ENCODE assay signal across 8 cellular contexts in the genomic region with DNA sequence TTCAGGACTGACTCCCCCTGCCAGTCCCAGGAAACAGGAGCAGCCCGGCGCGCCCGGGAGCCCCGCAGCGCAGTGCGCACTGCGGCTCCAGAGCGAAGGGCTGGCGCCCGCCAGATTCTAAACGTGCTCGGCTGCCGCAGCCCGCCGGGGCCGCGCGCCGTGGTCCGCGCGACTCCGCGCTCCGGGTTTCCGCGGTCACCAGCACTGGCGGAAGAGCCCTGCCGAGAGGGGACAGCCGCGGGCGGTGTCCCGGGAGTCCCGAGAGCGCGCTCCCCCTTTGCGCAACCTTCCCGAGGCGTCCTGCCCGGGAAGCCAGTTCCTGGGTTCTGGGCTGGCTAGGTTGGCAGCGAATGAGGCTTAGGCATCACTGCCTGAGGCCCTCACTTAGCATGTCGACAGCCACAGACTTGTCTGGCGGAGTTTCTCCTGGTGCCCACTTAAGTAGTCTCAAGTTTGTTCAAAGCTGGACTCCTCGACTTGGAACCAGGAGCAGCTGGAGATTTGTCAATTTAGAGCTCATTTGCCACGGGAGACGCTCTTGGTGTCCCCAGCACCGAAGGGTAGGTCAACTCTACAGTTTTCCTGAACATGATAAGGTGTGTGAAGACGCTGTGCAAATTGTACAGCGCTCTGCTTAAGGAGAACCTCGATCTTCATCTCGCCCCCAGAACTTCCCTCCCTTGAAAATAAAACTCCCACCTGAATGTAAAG. TPM values are rescaled to one million over a fixed set of nuclear protein-coding genes. Genes with fewer than 3 reads are reported as not detected.
DNase-seq lines count a peak whose midpoint lies in the region; ATAC-seq and TF ChIP-seq lines count a peak whose summit lies in the region.

No MANE protein-coding gene starts in this region.

- H3K4me1 ChIP-seq in transverse colon, result peaks cover 0 to 24% (median 11%) of the 10 kb centered on the region in 4 donors

- peak; percentile 80 for TF ChIP-seq POLR2A in transverse colon (IDR thresholded peaks at IDR 0.05)

- H3K9me3 ChIP-seq in transverse colon, result no peaks in the 10 kb centered on the region

- peak overlapping the region; percentile 67 for H3K4me3 ChIP-seq in H7 (ENCODE audit: insufficient read depth, low read depth, low read length)
- H3K4me3 ChIP-seq in coronary artery, result peak overlapping the region; percentile 73
- peak overlapping the region; percentile 9 to 67 (median 52) for H3K4me3 ChIP-seq in transverse colon

- intact Hi-C loops in transverse colon (cut with DNase I; ENCODE audit: low total_unique reads), result no loop called here

- 3 to 10% methylated on average over 2 to 43 of the region's 52 CpGs for WGBS in transverse colon (ENCODE audit: low coverage in 1 of 2), 2 donors

- peak overlapping the region in 1 of 2 donors; percentile 57 for H3K27ac ChIP-seq in coronary artery
- peak overlapping the region; percentile 84 to 89 (median 88) for H3K27ac ChIP-seq in transverse colon

- TF ChIP-seq EP300 in transverse colon (IDR thresholded peaks at IDR 0.05; ENCODE audit: low read depth), result no peak

- H3K36me3 ChIP-seq in H7 (replicated peaks; ENCODE audit: control insufficient read depth, insufficient read depth, low read length) (no peaks in the 10 kb centered on the region), transverse colon (no peaks in the 10 kb centered on the region)

- in situ Hi-C loops in transverse colon (cut with MboI; ENCODE audit: low pct_ligation_motif_present in 1 of 4, low pct_unique_long_range_greater_than_20kb in 1 of 4, low sequenced_read_pairs in 3 of 4), result no loop called here

- TF ChIP-seq CTCF in coronary artery (IDR thresholded peaks at IDR 0.05) (no peak), transverse colon (IDR thresholded peaks at IDR 0.05) (no peak)

- ATAC-seq in left lobe of liver, result peak; percentile 79

- DNase-seq in DMS79 treated with DMSO at 0.1 percent for 48 hours (lab: John Stamatoyannopoulos, UW) (peak; percentile 87), H7 (peak; percentile 72), NCI-H2227 treated with DMSO at 0.1 percent for 48 hours (lab: John Stamatoyannopoulos, UW) (peak; percentile 77), coronary artery (ENCODE audit: low spot score) (peak; percentile 79), left lobe of liver (ENCODE audit: low spot score) (peak; percentile 93), transverse colon (peak; percentile 80), pons (ENCODE audit: low spot score) (no peak), GM19238 (ENCODE audit: insufficient read length, low spot score) (no peak)

- H3K27me3 ChIP-seq in H7 (ENCODE audit: control insufficient read depth, insufficient read depth, low read length), result peaks cover 5% of the 10 kb centered on the region; the same call in 1 of the 2 replicates
- peaks cover 52% of the 10 kb centered on the region for H3K27me3 ChIP-seq in transverse colon

RNA-seq across cellular contexts. Expression of a gene that starts 1.5 kb away (rescaled TPM):
- 32.8 and 34.8 TPM in 2 replicates for total RNA-seq in H7 (2014; rRNA removed; shearing (Covaris generic))
- total RNA-seq in left lobe of liver (11.9 TPM), transverse colon (1 to 10 TPM in 1 of 4 donors, under 1 TPM in 1, not detected in 2; 0.96 to 1.1 TPM)

RNA-seq across cellular contexts. Expression of a gene that starts 20.8 kb away (rescaled TPM):
- 0.10 and 0.15 TPM in 2 replicates for total RNA-seq in H7 (2014; rRNA removed; shearing (Covaris generic))
- total RNA-seq in left lobe of liver, result 0.30 TPM
- total RNA-seq in transverse colon, result under 1 TPM in 1 of 4 donors, not detected in 3; 0.40 TPM

Comparison
In these comparisons a context has a peak if more than half of its experiments do, and no peak if none do; other contexts are left out.
1. DNase-seq: peak in DMS79 treated with DMSO at 0.1 percent for 48 hours (single experiment), H7 (single experiment), NCI-H2227 treated with DMSO at 0.1 percent for 48 hours (single experiment), coronary artery (single experiment), left lobe of liver (single experiment) and transverse colon (single experiment); none in pons (single experiment) and GM19238 (single experiment).
2. Peak in every context shown above with its lines, with median percentiles within 50 percentile points of each other: H3K4me3 ChIP-seq.